In genomic region chr4:101649790-101650450, GRCh38 we compare ENCODE assay signal across 15 cellular contexts.
DNase-seq lines count a peak whose midpoint lies in the region; ATAC-seq and TF ChIP-seq lines count a peak whose summit lies in the region.
"Had no signal": no experiment of that assay in that cellular context is flagged by ENCODE, and none has a peak within 500 bp of the region (broad histone marks: within the 10 kb centered on the region; RNA-seq: fewer than 3 reads in every experiment).

No MANE protein-coding gene starts in this region.

- no peak overlapping the region for H3K4me3 ChIP-seq in HEK293 (ENCODE audit: low read depth, low read length)
- H3K4me3 ChIP-seq in SK-N-MC, result no peak overlapping the region
- H3K4me3 ChIP-seq in prostate gland, result no peak overlapping the region
- H3K4me3 ChIP-seq in CD8-positive, alpha-beta memory T cell (ENCODE audit: low read length), result no peak overlapping the region
- no peak overlapping the region for H3K4me3 ChIP-seq in HAP-1
- H3K4me3 ChIP-seq: pancreas had no signal

- H3K36me3 Mint-ChIP-seq in CD8-positive, alpha-beta memory T cell, result no peaks in the 10 kb centered on the region
- H3K36me3 Mint-ChIP-seq: activated naive CD4-positive, alpha-beta T cell treated with anti-CD3 and anti-CD28 coated beads, Interleukin-2, amount 50 U/mL, for 72 hours had no signal

- H3K27ac Mint-ChIP-seq in CD8-positive, alpha-beta memory T cell, result no peak overlapping the region
- H3K27ac Mint-ChIP-seq: activated CD4-positive, alpha-beta memory T cell treated with anti-CD3 and anti-CD28 coated beads, Interleukin-2, amount 10 ng/mL, durations not matched to agents 7 days and 5 days; activated naive CD4-positive, alpha-beta T cell treated with anti-CD3 and anti-CD28 coated beads, Interleukin-2, amount 50 U/mL, for 72 hours had no signal

- H3K27me3 ChIP-seq in prostate gland (replicated peaks; ENCODE audit: insufficient read depth) (no peaks in the 10 kb centered on the region), HAP-1 (ENCODE audit: low read depth) (no peaks in the 10 kb centered on the region)
- no peaks in the 10 kb centered on the region for H3K27me3 ChIP-seq in CD8-positive, alpha-beta memory T cell (ENCODE audit: insufficient read depth, low read length, poor library complexity, severe bottlenecking)
- H3K27me3 ChIP-seq: pancreas had no signal

- WGBS in prostate gland, result 55% methylated on average over 3 of the region's 3 CpGs

- intact Hi-C loops in prostate gland (cut with DNase I), result no loop called here

- H3K27ac ChIP-seq in HEK293 (ENCODE audit: extremely low read depth, low read depth, low read length), result no peak overlapping the region
- H3K27ac ChIP-seq in SK-N-MC, result peak overlapping the region; percentile 69
- H3K27ac ChIP-seq in prostate gland, result peak overlapping the region in 1 of 2 donors; percentile 47
- H3K27ac ChIP-seq in CD8-positive, alpha-beta memory T cell (ENCODE audit: low read depth, low read length), result no peak overlapping the region
- H3K27ac ChIP-seq: pancreas had no signal

- CTCF ChIA-PET in HEK293 (lab: Yijun Ruan, JAX), result interaction anchor here (0.5 kb wide), 1 partner anchor 38 kb away, joined by 3 read pairs; no protein-coding TSS in a partner anchor
- CTCF ChIA-PET in CD8-positive, alpha-beta memory T cell (lab: Charles Lee), result interaction anchor here (1.2 to 1.6 kb wide), 2 partner anchors 9 to 13 kb away, joined by 3 read pairs; no protein-coding TSS in a partner anchor

- ATAC-seq in HG03521 (IDR thresholded peaks at IDR 0.05; ENCODE audit: unreplicated experiment), result no peak
- ATAC-seq: activated naive CD4-positive, alpha-beta T cell treated with anti-CD3 and anti-CD28 coated beads, Interleukin-2, amount 50 U/mL, for 72 hours had no signal

- H3K9me3 Mint-ChIP-seq in CD8-positive, alpha-beta memory T cell, result no peaks in the 10 kb centered on the region
- H3K9me3 Mint-ChIP-seq: activated CD4-positive, alpha-beta memory T cell treated with anti-CD3 and anti-CD28 coated beads, Interleukin-2, amount 10 ng/mL, durations not matched to agents 7 days and 5 days; activated naive CD4-positive, alpha-beta T cell treated with anti-CD3 and anti-CD28 coated beads, Interleukin-2, amount 50 U/mL, for 72 hours had no signal

- H3K9me3 ChIP-seq in HEK293 (ENCODE audit: control insufficient read depth, insufficient read depth, low read depth, low read length), result no peaks in the 10 kb centered on the region
- H3K9me3 ChIP-seq in SK-N-MC (ENCODE audit: low read depth, low read length), result no peaks in the 10 kb centered on the region
- H3K9me3 ChIP-seq in prostate gland, result no peaks in the 10 kb centered on the region
- H3K9me3 ChIP-seq in CD8-positive, alpha-beta memory T cell (ENCODE audit: low read length), result no peaks in the 10 kb centered on the region
- no peaks in the 10 kb centered on the region for H3K9me3 ChIP-seq in HAP-1
- H3K9me3 ChIP-seq: pancreas had no signal

- no peak for DNase-seq in SK-N-MC (ENCODE audit: low read depth, low spot score)
- DNase-seq in fibroblast of peridontal ligament (ENCODE audit: extremely low read depth), result peak; percentile 69
- peak; percentile 74 for DNase-seq in prostate gland (ENCODE audit: low spot score)
- no peak for DNase-seq in CD8-positive, alpha-beta memory T cell
- DNase-seq in mesenteric fat pad (ENCODE audit: low spot score), result no peak
- no peak for DNase-seq in HAP-1 (ENCODE audit: low spot score in 2 of 2)
- DNase-seq: activated CD4-positive, alpha-beta memory T cell treated with anti-CD3 and anti-CD28 coated beads, Interleukin-2, amount 10 ng/mL, durations not matched to agents 7 days and 5 days; NCI-H1092 treated with DMSO at 0.1 percent for 48 hours; pancreas; stimulated activated CD4-positive, alpha-beta T cell treated with anti-CD3 and anti-CD28 coated beads, Interleukin-4, amount 100 ng/mL, for 1 hour; stimulated activated naive CD4-positive, alpha-beta T cell treated with Interleukin-2 at 50 U/mL for 16 hours; T-helper 1 cell had no signal

- no peak overlapping the region for H3K9ac ChIP-seq in SK-N-MC (ENCODE audit: insufficient read length)

- POLR2A ChIA-PET in HEK293 (lab: Yijun Ruan, JAX), result no interaction called here
- POLR2A ChIA-PET in CD8-positive, alpha-beta memory T cell (lab: Charles Lee), result no interaction called here

- TF ChIP-seq POLR2A in prostate gland (IDR thresholded peaks at IDR 0.05), result no peak

- H3K4me3 Mint-ChIP-seq in CD8-positive, alpha-beta memory T cell, result no peak overlapping the region
- H3K4me3 Mint-ChIP-seq: activated CD4-positive, alpha-beta memory T cell treated with anti-CD3 and anti-CD28 coated beads, Interleukin-2, amount 10 ng/mL, durations not matched to agents 7 days and 5 days had no signal

- no peaks in the 10 kb centered on the region for H3K4me1 ChIP-seq in HEK293 (ENCODE audit: control insufficient read depth, insufficient read depth, low read length)
- H3K4me1 ChIP-seq in prostate gland (replicated peaks), result no peaks in the 10 kb centered on the region
- H3K4me1 ChIP-seq in CD8-positive, alpha-beta memory T cell (ENCODE audit: insufficient read depth, low read length), result no peaks in the 10 kb centered on the region
- H3K4me1 ChIP-seq in HAP-1, result no peaks in the 10 kb centered on the region; the same call in 1 of the 2 replicates
- H3K4me1 ChIP-seq: pancreas had no signal

- in situ Hi-C loops in HAP-1 (cut with MboI; ENCODE audit: low sequenced_read_pairs), result no loop called here

- no peaks in the 10 kb centered on the region for H3K36me3 ChIP-seq in HEK293 (ENCODE audit: control insufficient read depth in 2 of 2, insufficient read depth in 1 of 2, low read length in 2 of 2)
- H3K36me3 ChIP-seq in SK-N-MC (ENCODE audit: insufficient read depth, low read length), result no peaks in the 10 kb centered on the region
- no peaks in the 10 kb centered on the region for H3K36me3 ChIP-seq in prostate gland
- no peaks in the 10 kb centered on the region for H3K36me3 ChIP-seq in CD8-positive, alpha-beta memory T cell (ENCODE audit: insufficient read depth, low read length)
- no peaks in the 10 kb centered on the region for H3K36me3 ChIP-seq in HAP-1 (replicated peaks)
- H3K36me3 ChIP-seq: pancreas had no signal

- H3K4me1 Mint-ChIP-seq in CD8-positive, alpha-beta memory T cell, result no peaks in the 10 kb centered on the region
- H3K4me1 Mint-ChIP-seq: activated CD4-positive, alpha-beta memory T cell treated with anti-CD3 and anti-CD28 coated beads, Interleukin-2, amount 10 ng/mL, durations not matched to agents 7 days and 5 days had no signal

- TF ChIP-seq CTCF in HEK293 (tag by site-specific recombination; IDR thresholded peaks at IDR 0.05) (no peak), prostate gland (IDR thresholded peaks at IDR 0.05) (no peak)

- peaks cover 6 to 18% of the 10 kb centered on the region in 2 donors for H3K27me3 Mint-ChIP-seq in CD8-positive, alpha-beta memory T cell

TF ChIP-seq in HEK293, 187 proteins besides CTCF, POLR2A, EP300 and RAD21:
- TF ChIP-seq FEZF1 (tag by site-specific recombination; IDR thresholded peaks at IDR 0.05), result peak; percentile 65; the same call in 1 of the 2 replicates
- no peak for TF ChIP-seq ZNF148 (tag by site-specific recombination; IDR thresholded peaks at IDR 0.05; ENCODE audit: borderline replicate concordance)
TF ChIP-seq in HEK293: peak in this region for 1.

Comparison
In these comparisons a context has a peak if more than half of its experiments do, and no peak if none do; other contexts are left out.
1. DNase-seq: peak in fibroblast of peridontal ligament (single experiment) and prostate gland (single experiment); none in SK-N-MC (single experiment), CD8-positive, alpha-beta memory T cell (0 of 5), mesenteric fat pad (single experiment) and HAP-1 (0 of 2).